In genomic region chr5:56817306-56817986, GRCh38 we compare ENCODE assay signal across 8 cellular contexts. TPM values are rescaled to one million over a fixed set of nuclear protein-coding genes. Genes with fewer than 3 reads are reported as not detected.
DNase-seq lines count a peak whose midpoint lies in the region; ATAC-seq, FAIRE-seq and TF ChIP-seq lines count a peak whose summit lies in the region.

No MANE protein-coding gene starts in this region.

- peak overlapping the region; percentile 53 to 85 for H3K9ac ChIP-seq in kidney (ENCODE audit: low read length in 2 of 2)

- H3K27ac Mint-ChIP-seq in activated CD4-positive, alpha-beta T cell treated with anti-CD3 and anti-CD28 coated beads, Interleukin-2, amount 10 ng/mL, durations not matched to agents 24 days and 14 days = peak overlapping the region; percentile 90
- H3K27ac Mint-ChIP-seq in activated T-helper 17 cell treated with anti-CD3 and anti-CD28 coated beads, Interleukin-2, amount 50 U/mL, for 72 hours = peak overlapping the region; percentile 93

- no peaks in the 10 kb centered on the region for H3K9me3 ChIP-seq in kidney (ENCODE audit: control insufficient read depth in 1 of 2, low read length in 2 of 2)
- no peaks in the 10 kb centered on the region for H3K9me3 ChIP-seq in thoracic aorta

- peaks cover 50% of the 10 kb centered on the region for H3K4me1 Mint-ChIP-seq in activated CD4-positive, alpha-beta T cell treated with anti-CD3 and anti-CD28 coated beads, Interleukin-2, amount 10 ng/mL, durations not matched to agents 24 days and 14 days
- peaks cover 34% of the 10 kb centered on the region for H3K4me1 Mint-ChIP-seq in activated T-helper 17 cell treated with anti-CD3 and anti-CD28 coated beads, Interleukin-2, amount 50 U/mL, for 72 hours

- H3K27ac ChIP-seq in kidney (ENCODE audit: low read depth in 2 of 2, low read length in 2 of 2) (peak overlapping the region; percentile 80 to 90), thoracic aorta (peak overlapping the region; percentile 84 to 89)

- peak overlapping the region; percentile 88 for H3K4me3 Mint-ChIP-seq in activated CD4-positive, alpha-beta T cell treated with anti-CD3 and anti-CD28 coated beads, Interleukin-2, amount 10 ng/mL, durations not matched to agents 24 days and 14 days
- peak overlapping the region; percentile 100 for H3K4me3 Mint-ChIP-seq in activated T-helper 17 cell treated with anti-CD3 and anti-CD28 coated beads, Interleukin-2, amount 50 U/mL, for 72 hours

- H3K27me3 Mint-ChIP-seq in activated CD4-positive, alpha-beta T cell treated with anti-CD3 and anti-CD28 coated beads, Interleukin-2, amount 10 ng/mL, durations not matched to agents 24 days and 14 days = peaks cover 3% of the 10 kb centered on the region
- H3K27me3 Mint-ChIP-seq in activated T-helper 17 cell treated with anti-CD3 and anti-CD28 coated beads, Interleukin-2, amount 50 U/mL, for 72 hours = no peaks in the 10 kb centered on the region

- no peak for FAIRE-seq in kidney (lab: Jason Lieb, UNC)

- DNase-seq in activated CD4-positive, alpha-beta T cell treated with anti-CD3 and anti-CD28 coated beads, Interleukin-2, amount 10 ng/mL, durations not matched to agents 24 days and 14 days = no peak
- DNase-seq in activated CD4-positive, alpha-beta T cell treated with anti-CD3 and anti-CD28 coated beads, Interleukin-2, amount 50 U/mL, for 4 hours = no peak
- DNase-seq in kidney (no peak), thoracic aorta (ENCODE audit: low spot score) (no peak)
- no peak for DNase-seq in activated CD8-positive, alpha-beta memory T cell treated with anti-CD3 and anti-CD28 coated beads, Interleukin-2, amount 50 U/mL, for 48 hours
- no peak for DNase-seq in central memory CD4-positive, alpha-beta T cell

- H3K27me3 ChIP-seq in thoracic aorta (replicated peaks; ENCODE audit: insufficient read depth) = no peaks in the 10 kb centered on the region

- intact Hi-C loops in activated CD4-positive, alpha-beta T cell treated with anti-CD3 and anti-CD28 coated beads, Interleukin-2, amount 10 ng/mL, durations not matched to agents 24 days and 14 days (cut with micrococcal nuclease) = loop anchor here (1.0 to 5.0 kb wide), 8 partner anchors 13 to 825 kb away; partner anchors contain the start of genes IL6ST and SETD9
- intact Hi-C loops in kidney (cut with DNase I) = no loop called here

- no peaks in the 10 kb centered on the region for H3K9me3 Mint-ChIP-seq in activated CD4-positive, alpha-beta T cell treated with anti-CD3 and anti-CD28 coated beads, Interleukin-2, amount 10 ng/mL, durations not matched to agents 24 days and 14 days
- H3K9me3 Mint-ChIP-seq in activated T-helper 17 cell treated with anti-CD3 and anti-CD28 coated beads, Interleukin-2, amount 50 U/mL, for 72 hours = no peaks in the 10 kb centered on the region

- no peak for ATAC-seq in activated T-helper 17 cell treated with anti-CD3 and anti-CD28 coated beads, Interleukin-2, amount 50 U/mL, for 72 hours (replicated peaks)
- ATAC-seq in thoracic aorta (ENCODE audit: insufficient number of reproducible peaks, low FRiP score, low read depth) = no peak
- no peak for ATAC-seq in GM21576 (IDR thresholded peaks at IDR 0.05; ENCODE audit: unreplicated experiment)

- H3K4me3 ChIP-seq in kidney (ENCODE audit: low read length in 2 of 2) (peak overlapping the region; percentile 80 to 94), thoracic aorta (peak overlapping the region; percentile 95)

- H3K36me3 ChIP-seq in kidney (ENCODE audit: control insufficient read depth in 1 of 2, insufficient read depth in 2 of 2, low read length in 2 of 2) (no peaks in the 10 kb centered on the region), thoracic aorta (no peaks in the 10 kb centered on the region)

- TF ChIP-seq CTCF in kidney (IDR thresholded peaks at IDR 0.05; ENCODE audit: borderline replicate concordance, extremely low read depth, insufficient read depth) (no peak), thoracic aorta (IDR thresholded peaks at IDR 0.05) (no peak)

- H3K4me1 ChIP-seq in kidney (ENCODE audit: control insufficient read depth in 1 of 2, insufficient read depth in 1 of 2, low read depth in 1 of 2, low read length in 2 of 2) = peaks cover 5 to 20% of the 10 kb centered on the region in 2 donors
- peaks cover 16 to 43% of the 10 kb centered on the region in 2 donors for H3K4me1 ChIP-seq in thoracic aorta (ENCODE audit: control insufficient read depth in 1 of 2, low read depth in 2 of 2)

- peaks cover 12% of the 10 kb centered on the region for H3K36me3 Mint-ChIP-seq in activated CD4-positive, alpha-beta T cell treated with anti-CD3 and anti-CD28 coated beads, Interleukin-2, amount 10 ng/mL, durations not matched to agents 24 days and 14 days (ENCODE audit: low read depth)
- H3K36me3 Mint-ChIP-seq in activated T-helper 17 cell treated with anti-CD3 and anti-CD28 coated beads, Interleukin-2, amount 50 U/mL, for 72 hours (ENCODE audit: low read depth) = peaks cover 36% of the 10 kb centered on the region

RNA-seq across cellular contexts. Expression of gene MAP3K1, which starts 2.1 kb away (rescaled TPM):
- 27.6 and 27.9 TPM in 2 replicates for total RNA-seq in activated CD4-positive, alpha-beta T cell treated with anti-CD3 and anti-CD28 coated beads, Interleukin-2, amount 10 ng/mL, durations not matched to agents 24 days and 14 days
- 10 to 100 TPM; 26.5 to 29.1 TPM for total RNA-seq in activated T-helper 17 cell treated with anti-CD3 and anti-CD28 coated beads, Interleukin-2, amount 50 U/mL, for 72 hours
- 64.0 TPM for total RNA-seq in kidney
- 8.1 TPM for polyA plus RNA-seq in kidney (ENCODE audit: insufficient read depth, low read depth, low replicate concordance)
- total RNA-seq in thoracic aorta = 10 to 100 TPM in 1 of 2 donors, 1 to 10 TPM in 1; 8.9 to 19.0 TPM
